ENCODE assay signal across 1 cellular context in genomic region chr11:130055637-130056036, GRCh38.
TF ChIP-seq lines count a peak whose summit lies in the region.

No MANE protein-coding gene starts in this region.

TF ChIP-seq in IMR-90, 13 proteins besides CTCF, POLR2A, EP300 and RAD21:
- TF ChIP-seq MXI1 (IDR thresholded peaks at IDR 0.05; ENCODE audit: borderline replicate concordance, low read depth, low read length) (no peak), MAFK (IDR thresholded peaks at IDR 0.05; ENCODE audit: low read depth, low read length) (peak; percentile 51)
